In genomic region chr2:3376821-3377220, GRCh38 we compare ENCODE assay signal across 8 cellular contexts. TPM values are rescaled to one million over a fixed set of nuclear protein-coding genes. Genes with fewer than 3 reads are reported as not detected.
DNase-seq lines count a peak whose midpoint lies in the region; FAIRE-seq and TF ChIP-seq lines count a peak whose summit lies in the region.

No MANE protein-coding gene starts in this region.

- H3K27ac ChIP-seq in kidney (ENCODE audit: low read depth in 2 of 2, low read length in 2 of 2), result no peak overlapping the region
- no peak overlapping the region for H3K27ac ChIP-seq in subcutaneous abdominal adipose tissue (ENCODE audit: low read depth, low read length)

- peaks cover 20 to 24% of the 10 kb centered on the region in 2 donors for H3K4me1 ChIP-seq in kidney (ENCODE audit: control insufficient read depth in 1 of 2, insufficient read depth in 1 of 2, low read depth in 1 of 2, low read length in 2 of 2)
- H3K4me1 ChIP-seq in subcutaneous abdominal adipose tissue (ENCODE audit: control insufficient read depth in 5 of 5, insufficient read depth in 5 of 5, low read length in 5 of 5), result peaks cover 4 to 43% (median 37%) of the 10 kb centered on the region in 5 donors

- POLR2A ChIA-PET in activated CD4-positive, alpha-beta T cell treated with anti-CD3 and anti-CD28 coated beads, Interleukin-2, amount 10 ng/mL, durations not matched to agents 7 days and 5 days (lab: Charles Lee), result no interaction called here

- H3K36me3 ChIP-seq in kidney (ENCODE audit: control insufficient read depth in 1 of 2, insufficient read depth in 2 of 2, low read length in 2 of 2), result no peaks in the 10 kb centered on the region
- peaks cover 0 to 4% (median 0%) of the 10 kb centered on the region in 5 donors for H3K36me3 ChIP-seq in subcutaneous abdominal adipose tissue (ENCODE audit: control insufficient read depth in 5 of 5, insufficient read depth in 5 of 5, low read length in 5 of 5)

- no peaks in the 10 kb centered on the region for H3K27me3 ChIP-seq in subcutaneous abdominal adipose tissue (ENCODE audit: control insufficient read depth in 5 of 5, insufficient read depth in 4 of 5, low read length in 5 of 5)

- peak overlapping the region; percentile 99 for H3K4me3 Mint-ChIP-seq in activated CD4-positive, alpha-beta T cell treated with anti-CD3 and anti-CD28 coated beads, Interleukin-2, amount 10 ng/mL, durations not matched to agents 7 days and 5 days
- peak overlapping the region; percentile 95 for H3K4me3 Mint-ChIP-seq in activated naive CD8-positive, alpha-beta T cell

- H3K9me3 ChIP-seq in kidney (ENCODE audit: control insufficient read depth in 1 of 2, low read length in 2 of 2), result no peaks in the 10 kb centered on the region
- H3K9me3 ChIP-seq in subcutaneous abdominal adipose tissue (ENCODE audit: control insufficient read depth in 5 of 5, low read length in 5 of 5), result no peaks in the 10 kb centered on the region

- H3K27ac Mint-ChIP-seq in activated CD4-positive, alpha-beta T cell treated with anti-CD3 and anti-CD28 coated beads, Interleukin-2, amount 10 ng/mL, durations not matched to agents 7 days and 5 days, result peak overlapping the region; percentile 99
- peak overlapping the region; percentile 93 for H3K27ac Mint-ChIP-seq in activated naive CD8-positive, alpha-beta T cell

- peak overlapping the region; percentile 83 to 93 for H3K4me3 ChIP-seq in kidney (ENCODE audit: low read length in 2 of 2)
- H3K4me3 ChIP-seq in subcutaneous abdominal adipose tissue (ENCODE audit: low read depth in 1 of 5, low read length in 5 of 5), result peak overlapping the region; percentile 89 to 99 (median 94)

- no peaks in the 10 kb centered on the region for H3K9me3 Mint-ChIP-seq in activated CD4-positive, alpha-beta T cell treated with anti-CD3 and anti-CD28 coated beads, Interleukin-2, amount 10 ng/mL, durations not matched to agents 7 days and 5 days
- H3K9me3 Mint-ChIP-seq in activated naive CD8-positive, alpha-beta T cell (ENCODE audit: low read depth), result no peaks in the 10 kb centered on the region

- DNase-seq in activated CD4-positive, alpha-beta T cell treated with anti-CD3 and anti-CD28 coated beads, Interleukin-2, amount 10 ng/mL, durations not matched to agents 7 days and 5 days, result no peak
- no peak for DNase-seq in activated CD4-positive, alpha-beta T cell treated with anti-CD3 and anti-CD28 coated beads, Interleukin-2, amount 50 U/mL, for 48 hours
- DNase-seq in kidney (no peak), NCI-H1048 (lab: John Stamatoyannopoulos, UW) (no peak), occipital lobe (lab: John Stamatoyannopoulos, UW) (no peak), HTR-8/SVneo (ENCODE audit: insufficient read length, low spot score) (no peak)

- no peaks in the 10 kb centered on the region for H3K27me3 Mint-ChIP-seq in activated CD4-positive, alpha-beta T cell treated with anti-CD3 and anti-CD28 coated beads, Interleukin-2, amount 10 ng/mL, durations not matched to agents 7 days and 5 days
- H3K27me3 Mint-ChIP-seq in activated naive CD8-positive, alpha-beta T cell, result no peaks in the 10 kb centered on the region

- H3K4me1 Mint-ChIP-seq in activated CD4-positive, alpha-beta T cell treated with anti-CD3 and anti-CD28 coated beads, Interleukin-2, amount 10 ng/mL, durations not matched to agents 7 days and 5 days, result peaks cover 44% of the 10 kb centered on the region
- H3K4me1 Mint-ChIP-seq in activated naive CD8-positive, alpha-beta T cell (ENCODE audit: low read depth), result peaks cover 43% of the 10 kb centered on the region

- FAIRE-seq in kidney (lab: Jason Lieb, UNC) (no peak), HTR-8/SVneo (lab: Jason Lieb, UNC) (no peak)

- TF ChIP-seq CTCF in kidney (IDR thresholded peaks at IDR 0.05; ENCODE audit: borderline replicate concordance, extremely low read depth, insufficient read depth), result no peak

- CTCF ChIA-PET in activated CD4-positive, alpha-beta T cell treated with anti-CD3 and anti-CD28 coated beads, Interleukin-2, amount 10 ng/mL, durations not matched to agents 7 days and 5 days (lab: Charles Lee), result interaction anchor here (1.1 kb wide), 1 partner anchor 30 kb away, joined by 3 read pairs; no protein-coding TSS in a partner anchor

- H3K9ac ChIP-seq in kidney (ENCODE audit: low read length in 2 of 2) (peak overlapping the region in 1 of 2 donors; percentile 79), subcutaneous abdominal adipose tissue (ENCODE audit: low read length in 5 of 5) (peak overlapping the region in 1 of 5 donors; percentile 85)

- intact Hi-C loops in kidney (cut with DNase I), result no loop called here

- peaks cover 17% of the 10 kb centered on the region for H3K36me3 Mint-ChIP-seq in activated CD4-positive, alpha-beta T cell treated with anti-CD3 and anti-CD28 coated beads, Interleukin-2, amount 10 ng/mL, durations not matched to agents 7 days and 5 days (ENCODE audit: low read depth)
- peaks cover 7% of the 10 kb centered on the region for H3K36me3 Mint-ChIP-seq in activated naive CD8-positive, alpha-beta T cell

RNA-seq across cellular contexts. Expression of gene EIPR1, which starts 0.8 kb away (rescaled TPM):
- 10 to 100 TPM; 36.2 to 42.7 TPM for total RNA-seq in activated CD4-positive, alpha-beta T cell treated with anti-CD3 and anti-CD28 coated beads, Interleukin-2, amount 10 ng/mL, durations not matched to agents 7 days and 5 days
- total RNA-seq in kidney (28.2 TPM), occipital lobe (30.3 TPM)
- polyA plus RNA-seq in kidney (ENCODE audit: insufficient read depth, low read depth, low replicate concordance), result 37.8 TPM

RNA-seq across cellular contexts. Expression of gene TRAPPC12, which starts 2.7 kb away (rescaled TPM):
- total RNA-seq in activated CD4-positive, alpha-beta T cell treated with anti-CD3 and anti-CD28 coated beads, Interleukin-2, amount 10 ng/mL, durations not matched to agents 7 days and 5 days, result 10 to 100 TPM; 84.0 to 88.0 TPM
- total RNA-seq in kidney (104 TPM), occipital lobe (61.8 TPM)
- 81.6 TPM for polyA plus RNA-seq in kidney (ENCODE audit: insufficient read depth, low read depth, low replicate concordance)
